ENCODE assay signal across 8 cellular contexts in genomic region chr19:16572332-16573211, GRCh38. TPM values are rescaled to one million over a fixed set of nuclear protein-coding genes. Genes with fewer than 3 reads are reported as not detected.
DNase-seq lines count a peak whose midpoint lies in the region; ATAC-seq and TF ChIP-seq lines count a peak whose summit lies in the region.

Gene SLC35E1, minus strand, starts transcription at chr19:16572415. Its CDS starts 51 bp downstream, at chr19:16572364.

- intact Hi-C loops in activated CD4-positive, alpha-beta T cell treated with anti-CD3 and anti-CD28 coated beads, Interleukin-2, amount 10 ng/mL, durations not matched to agents 24 days and 14 days (cut with micrococcal nuclease), result loop anchor here (1.0 to 5.0 kb wide), 4 partner anchors 12 to 90 kb away; partner anchors contain the start of genes CHERP, MED26, SMIM7 and TMEM38A
- intact Hi-C loops in colonic mucosa (cut with DNase I), result loop anchor here (5.0 kb wide), 1 partner anchor 55 kb away; the partner anchor contains the start of gene MED26

- peak; percentile 87 for ATAC-seq in GM19324 (IDR thresholded peaks at IDR 0.05; ENCODE audit: low FRiP score, unreplicated experiment)
- peak; percentile 71 for ATAC-seq in HG03460 (IDR thresholded peaks at IDR 0.05; ENCODE audit: unreplicated experiment)

- peak within 1 kb of the TSS; percentile 88 for H3K27ac Mint-ChIP-seq in activated CD4-positive, alpha-beta T cell treated with anti-CD3 and anti-CD28 coated beads, Interleukin-2, amount 10 ng/mL, durations not matched to agents 24 days and 14 days

- peak within 1 kb of the TSS; percentile 93 for H3K4me3 Mint-ChIP-seq in activated CD4-positive, alpha-beta T cell treated with anti-CD3 and anti-CD28 coated beads, Interleukin-2, amount 10 ng/mL, durations not matched to agents 24 days and 14 days

- H3K27ac ChIP-seq in BLaER1 treated with 17β-estradiol and CSF1 and Interleukin-3, amounts not matched to agents 10 nM and 100 nM, result peak within 1 kb of the TSS; percentile 79 to 91 (median 88)
- H3K27ac ChIP-seq in colonic mucosa, result peak within 1 kb of the TSS; percentile 80
- H3K27ac ChIP-seq in layer of hippocampus (ENCODE audit: low read depth, low read length), result peak within 1 kb of the TSS; percentile 71

- no peak for TF ChIP-seq CTCF in colonic mucosa (IDR thresholded peaks at IDR 0.05)

- no peaks in the 10 kb centered on the region for H3K27me3 ChIP-seq in BLaER1 treated with 17β-estradiol and CSF1 and Interleukin-3, amounts not matched to agents 10 nM and 100 nM
- H3K27me3 ChIP-seq in colonic mucosa, result no peaks in the 10 kb centered on the region
- no peaks in the 10 kb centered on the region for H3K27me3 ChIP-seq in layer of hippocampus (ENCODE audit: control insufficient read depth, insufficient read depth, low read length)

- peaks cover 34 to 46% (median 41%) of the 10 kb centered on the region in 10 experiments for H3K4me1 ChIP-seq in BLaER1 treated with 17β-estradiol and CSF1 and Interleukin-3, amounts not matched to agents 10 nM and 100 nM
- H3K4me1 ChIP-seq in colonic mucosa, result peaks cover 8% of the 10 kb centered on the region

- no peaks in the 10 kb centered on the region for H3K27me3 Mint-ChIP-seq in activated CD4-positive, alpha-beta T cell treated with anti-CD3 and anti-CD28 coated beads, Interleukin-2, amount 10 ng/mL, durations not matched to agents 24 days and 14 days

- DNase-seq in NCI-H524 treated with DMSO at 0.1 percent for 48 hours (lab: John Stamatoyannopoulos, UW) (peak; percentile 85), colonic mucosa (peak; percentile 96)
- peak; percentile 98 for DNase-seq in activated CD4-positive, alpha-beta T cell treated with anti-CD3 and anti-CD28 coated beads, Interleukin-2, amount 10 ng/mL, durations not matched to agents 24 days and 14 days
- peak; percentile 67 to 88 (median 84) for DNase-seq in stimulated activated CD4-positive, alpha-beta T cell treated with anti-CD3 and anti-CD28 coated beads, Interleukin-1b, Interleukin-23, amount 100 ng/mL, for 24 hours (ENCODE audit: low read depth in 4 of 4, low spot score in 1 of 4)

- H3K36me3 Mint-ChIP-seq in activated CD4-positive, alpha-beta T cell treated with anti-CD3 and anti-CD28 coated beads, Interleukin-2, amount 10 ng/mL, durations not matched to agents 24 days and 14 days (ENCODE audit: low read depth), result peaks cover 49% of the 10 kb centered on the region

- peak within 1 kb of the TSS; percentile 81 to 99 (median 94) for H3K4me3 ChIP-seq in BLaER1 treated with 17β-estradiol and CSF1 and Interleukin-3, amounts not matched to agents 10 nM and 100 nM
- peak within 1 kb of the TSS; percentile 99 for H3K4me3 ChIP-seq in colonic mucosa

- peaks cover 38 to 91% (median 69%) of the 10 kb centered on the region in 11 experiments; a peak in 21 of 22 replicates for H4K20me1 ChIP-seq in BLaER1 treated with 17β-estradiol and CSF1 and Interleukin-3, amounts not matched to agents 10 nM and 100 nM

- peak within 1 kb of the TSS; percentile 96 to 100 (median 99) for H3K4me2 ChIP-seq in BLaER1 treated with 17β-estradiol and CSF1 and Interleukin-3, amounts not matched to agents 10 nM and 100 nM

- peaks cover 39% of the 10 kb centered on the region for H3K4me1 Mint-ChIP-seq in activated CD4-positive, alpha-beta T cell treated with anti-CD3 and anti-CD28 coated beads, Interleukin-2, amount 10 ng/mL, durations not matched to agents 24 days and 14 days

- peak within 1 kb of the TSS; percentile 86 to 95 (median 90) for H3K9ac ChIP-seq in BLaER1 treated with 17β-estradiol and CSF1 and Interleukin-3, amounts not matched to agents 10 nM and 100 nM
- peak within 1 kb of the TSS; percentile 88 to 92 for H3K9ac ChIP-seq in colonic mucosa (ENCODE audit: low read depth in 2 of 2, low read length in 2 of 2)

- no peaks in the 10 kb centered on the region for H3K9me3 Mint-ChIP-seq in activated CD4-positive, alpha-beta T cell treated with anti-CD3 and anti-CD28 coated beads, Interleukin-2, amount 10 ng/mL, durations not matched to agents 24 days and 14 days

- peaks cover 0 to under 1% (median 0%) of the 10 kb centered on the region in 11 experiments; a peak in 2 of 22 replicates for H3K9me3 ChIP-seq in BLaER1 treated with 17β-estradiol and CSF1 and Interleukin-3, amounts not matched to agents 10 nM and 100 nM (replicated peaks in 1 of 11)
- no peaks in the 10 kb centered on the region for H3K9me3 ChIP-seq in colonic mucosa

- H3K36me3 ChIP-seq in BLaER1 treated with 17β-estradiol and CSF1 and Interleukin-3, amounts not matched to agents 10 nM and 100 nM, result peaks cover 59 to 75% (median 71%) of the 10 kb centered on the region in 11 experiments
- H3K36me3 ChIP-seq in colonic mucosa, result peaks cover 7% of the 10 kb centered on the region

RNA-seq across cellular contexts. Expression of gene SLC35E1, which starts in this region (rescaled TPM):
- 60.2 and 65.0 TPM in 2 replicates for total RNA-seq in activated CD4-positive, alpha-beta T cell treated with anti-CD3 and anti-CD28 coated beads, Interleukin-2, amount 10 ng/mL, durations not matched to agents 24 days and 14 days
- total RNA-seq in colonic mucosa, result 10 to 100 TPM; 44.4 to 47.7 TPM

Comparison
In these comparisons a context has a peak if more than half of its experiments do, and no peak if none do; other contexts are left out.
1. Peak in every context shown above with its lines: DNase-seq, ATAC-seq, H3K4me3 ChIP-seq and H3K27ac ChIP-seq.